ENCODE assay signal across 9 cellular contexts in the genomic region with DNA sequence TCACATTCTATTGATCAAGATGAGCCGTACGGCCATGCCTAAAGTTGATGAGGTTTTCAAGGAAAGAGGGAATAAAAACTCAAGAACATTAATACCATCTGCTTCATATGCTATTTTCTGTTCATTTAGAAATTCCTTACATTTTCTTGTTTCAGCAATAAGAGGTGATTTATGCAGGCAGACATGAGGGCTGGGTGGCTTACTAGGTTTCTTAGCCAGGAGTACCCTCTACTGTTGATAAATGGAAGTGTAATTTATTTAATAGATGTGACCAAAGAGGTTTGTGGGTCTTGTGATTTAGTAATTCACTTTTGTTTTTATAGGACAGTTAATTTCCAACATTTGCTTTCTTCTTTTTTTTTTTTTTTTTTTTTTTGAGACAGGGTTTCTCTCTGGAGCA. TPM values are rescaled to one million over a fixed set of nuclear protein-coding genes. Genes with fewer than 3 reads are reported as not detected.
DNase-seq lines count a peak whose midpoint lies in the region; ATAC-seq, FAIRE-seq and TF ChIP-seq lines count a peak whose summit lies in the region.
"Had no signal": no experiment of that assay in that cellular context is flagged by ENCODE, and none has a peak within 500 bp of the region (broad histone marks: within the 10 kb centered on the region; RNA-seq: fewer than 3 reads in every experiment).

No MANE protein-coding gene starts in this region.

- no peak for TF ChIP-seq POLR2A in GM12892 (IDR thresholded peaks at IDR 0.05; ENCODE audit: low read depth, low read length)

- DNase-seq in CD1c-positive myeloid dendritic cell (ENCODE audit: extremely low spot score), result peak; percentile 61
- no peak for DNase-seq in GM12892 (ENCODE audit: insufficient read length)
- peak; percentile 3 for DNase-seq in NCI-H2081 treated with DMSO at 0.1 percent for 48 hours (lab: John Stamatoyannopoulos, UW)
- DNase-seq in amniotic epithelial cell (ENCODE audit: low read depth), result peak; percentile 67
- DNase-seq in left colon, result no peak
- DNase-seq in posterior vena cava (ENCODE audit: low spot score), result no peak
- DNase-seq in stimulated activated CD4-positive, alpha-beta T cell treated with anti-CD3 and anti-CD28 coated beads, Interleukin-2, amount 100 ng/mL, for 48 hours, result no peak

- peak; percentile 56 for FAIRE-seq in GM12892 (lab: Jason Lieb, UNC)

- intact Hi-C loops in left colon (cut with DNase I, micrococcal nuclease), result no loop called here
- intact Hi-C loops in posterior vena cava (cut with DNase I), result no loop called here

- ATAC-seq in left colon (peak; percentile 54), HG02938 (IDR thresholded peaks at IDR 0.05; ENCODE audit: unreplicated experiment) (no peak)

RNA-seq across cellular contexts. Expression of gene SMIM9, which starts 6.4 kb away (rescaled TPM):
- polyA plus RNA-seq in GM12892 (2012; ENCODE audit: missing spikeins), result not detected
- total RNA-seq in left colon, result not detected
- not detected for total RNA-seq in posterior vena cava
- total RNA-seq: mononuclear cell had no signal

RNA-seq across cellular contexts. Expression of gene MPP1, which starts 35.6 kb away (rescaled TPM):
- polyA plus RNA-seq in GM12892 (2012; ENCODE audit: missing spikeins), result 14.9 TPM
- total RNA-seq in left colon (10 to 100 TPM; 24.6 to 26.9 TPM), posterior vena cava (10 to 100 TPM; 36.8 to 49.5 TPM)

RNA-seq across cellular contexts. Expression of gene F8A1, which starts 45.3 kb away (rescaled TPM):
- 20.4 TPM for polyA plus RNA-seq in GM12892 (2012; ENCODE audit: missing spikeins)
- 10 to 100 TPM; 30.9 to 31.9 TPM for total RNA-seq in left colon
- 10 to 100 TPM; 14.5 to 21.7 TPM for total RNA-seq in posterior vena cava

Comparison
In these comparisons a context has a peak if more than half of its experiments do, and no peak if none do; other contexts are left out.
1. DNase-seq: peak in CD1c-positive myeloid dendritic cell (single experiment), NCI-H2081 treated with DMSO at 0.1 percent for 48 hours (single experiment) and amniotic epithelial cell (single experiment); none in GM12892 (single experiment), left colon (0 of 2), posterior vena cava (single experiment) and stimulated activated CD4-positive, alpha-beta T cell treated with anti-CD3 and anti-CD28 coated beads, Interleukin-2, amount 100 ng/mL, for 48 hours (0 of 2).